18 cellular contexts compared by ENCODE assay signal in the genomic region with DNA sequence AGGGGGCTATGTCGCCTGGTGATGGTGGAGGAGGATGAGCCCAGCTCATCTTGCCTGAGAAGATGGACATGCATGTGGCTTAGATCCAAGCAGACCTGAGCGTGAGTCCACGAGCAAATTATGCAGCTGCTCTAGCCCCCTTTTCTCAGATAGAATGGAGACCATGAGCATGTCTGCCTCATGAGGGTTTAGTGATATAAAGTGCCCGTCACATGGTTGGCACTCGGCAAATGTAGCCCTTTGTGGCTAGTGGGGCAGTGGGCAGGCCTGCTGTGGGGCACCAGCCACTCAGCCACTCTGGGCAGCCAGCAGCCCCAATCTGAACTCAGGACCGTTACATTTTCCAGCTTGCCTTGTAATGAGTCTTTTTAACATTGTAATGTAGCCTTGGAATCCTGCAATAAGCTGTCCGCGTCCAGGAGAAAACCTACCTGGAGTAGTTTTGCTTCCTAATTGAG.
"Had no signal": no experiment of that assay in that cellular context is flagged by ENCODE, and none has a peak within 500 bp of the region (broad histone marks: within the 10 kb centered on the region; RNA-seq: fewer than 3 reads in every experiment).

No MANE protein-coding gene starts in this region.

- FAIRE-seq: frontal cortex, keratinocyte had no signal

- H3K27ac Mint-ChIP-seq: activated CD4-positive, alpha-beta T cell treated with anti-CD3 and anti-CD28 coated beads, Interleukin-2, amount 10 ng/mL, durations not matched to agents 24 days and 14 days; activated CD8-positive, alpha-beta T cell treated with anti-CD3 and anti-CD28 coated beads for 36 hours; activated naive CD8-positive, alpha-beta T cell; stimulated activated effector memory CD8-positive, alpha-beta T cell treated with anti-CD3 and anti-CD28 coated beads, Interleukin-12 subunit alpha, Interleukin-12 subunit beta, amount 100 ng/mL, for 72 hours; type B pancreatic cell had no signal

- DNase-seq: activated CD4-positive, alpha-beta T cell treated with anti-CD3 and anti-CD28 coated beads, Interleukin-2, amount 10 ng/mL, durations not matched to agents 24 days and 14 days; activated CD4-positive, CD25-positive, alpha-beta regulatory T cell; activated CD8-positive, alpha-beta T cell treated with anti-CD3 and anti-CD28 coated beads for 36 hours; dermis blood vessel endothelial cell; hypothalamus; mammary epithelial cell; stimulated activated CD4-positive, alpha-beta T cell treated with anti-CD3 and anti-CD28 coated beads, Interleukin-4, amount 100 ng/mL, for 24 hours; T1000 had no signal

- H3K36me3 Mint-ChIP-seq: activated naive CD8-positive, alpha-beta T cell; stimulated activated effector memory CD8-positive, alpha-beta T cell treated with anti-CD3 and anti-CD28 coated beads, Interleukin-12 subunit alpha, Interleukin-12 subunit beta, amount 100 ng/mL, for 72 hours had no signal

- H3K4me1 ChIP-seq: right lobe of liver, testis had no signal

- H3K36me3 ChIP-seq: ovary, right lobe of liver, stomach had no signal

- H3K9me3 Mint-ChIP-seq: activated CD4-positive, alpha-beta T cell treated with anti-CD3 and anti-CD28 coated beads, Interleukin-2, amount 10 ng/mL, durations not matched to agents 24 days and 14 days; activated CD8-positive, alpha-beta T cell treated with anti-CD3 and anti-CD28 coated beads for 36 hours; stimulated activated effector memory CD8-positive, alpha-beta T cell treated with anti-CD3 and anti-CD28 coated beads, Interleukin-12 subunit alpha, Interleukin-12 subunit beta, amount 100 ng/mL, for 72 hours; type B pancreatic cell had no signal

- H3K9me3 ChIP-seq: right lobe of liver, stomach, testis had no signal

- H3K4me3 Mint-ChIP-seq: activated CD4-positive, alpha-beta T cell treated with anti-CD3 and anti-CD28 coated beads, Interleukin-2, amount 10 ng/mL, durations not matched to agents 24 days and 14 days; activated CD8-positive, alpha-beta T cell treated with anti-CD3 and anti-CD28 coated beads for 36 hours; activated naive CD8-positive, alpha-beta T cell; stimulated activated effector memory CD8-positive, alpha-beta T cell treated with anti-CD3 and anti-CD28 coated beads, Interleukin-12 subunit alpha, Interleukin-12 subunit beta, amount 100 ng/mL, for 72 hours; type B pancreatic cell had no signal

- H3K27me3 ChIP-seq: ovary, right lobe of liver, testis had no signal

- H3K27ac ChIP-seq: ovary, right lobe of liver, stomach, testis had no signal

- H3K4me2 ChIP-seq: smooth muscle cell had no signal

- H3K4me3 ChIP-seq: ovary, right lobe of liver, smooth muscle cell, stomach, testis had no signal

- H3K4me1 Mint-ChIP-seq: activated CD4-positive, alpha-beta T cell treated with anti-CD3 and anti-CD28 coated beads, Interleukin-2, amount 10 ng/mL, durations not matched to agents 24 days and 14 days; stimulated activated effector memory CD8-positive, alpha-beta T cell treated with anti-CD3 and anti-CD28 coated beads, Interleukin-12 subunit alpha, Interleukin-12 subunit beta, amount 100 ng/mL, for 72 hours had no signal

- H3K27me3 Mint-ChIP-seq: activated CD4-positive, alpha-beta T cell treated with anti-CD3 and anti-CD28 coated beads, Interleukin-2, amount 10 ng/mL, durations not matched to agents 24 days and 14 days; activated CD8-positive, alpha-beta T cell treated with anti-CD3 and anti-CD28 coated beads for 36 hours; activated naive CD8-positive, alpha-beta T cell; type B pancreatic cell had no signal
